ENCODE assay signal across 11 cellular contexts in genomic region chrX:17592117-17592516, GRCh38.
DNase-seq lines count a peak whose midpoint lies in the region; ATAC-seq and TF ChIP-seq lines count a peak whose summit lies in the region.
"Had no signal": no experiment of that assay in that cellular context is flagged by ENCODE, and none has a peak within 500 bp of the region (broad histone marks: within the 10 kb centered on the region; RNA-seq: fewer than 3 reads in every experiment).

No MANE protein-coding gene starts in this region.

- in situ Hi-C loops in gastrocnemius medialis (cut with MboI; ENCODE audit: low sequenced_read_pairs in 4 of 4) = loop anchor here in 2 of 4 donors (25.0 kb wide), 1 partner anchor 355 kb away; no protein-coding TSS in a partner anchor

- no peaks in the 10 kb centered on the region for H3K79me2 ChIP-seq in PC-3 (ENCODE audit: low read length)

- CTCF ChIA-PET in PC-3 (lab: Charles Lee) = interaction anchor here (1.7 kb wide), 1 partner anchor 350 kb away, joined by 5 read pairs; no protein-coding TSS in a partner anchor

- H3K36me3 ChIP-seq in PC-3 (ENCODE audit: low read depth, low read length) (no peaks in the 10 kb centered on the region), gastrocnemius medialis (no peaks in the 10 kb centered on the region)

- H2AFZ ChIP-seq in PC-3 (ENCODE audit: low read length) = no peak overlapping the region

- H3K4me1 ChIP-seq in PC-3 (ENCODE audit: insufficient read depth, low read length) = peaks cover 50% of the 10 kb centered on the region
- peaks cover 0 to 5% of the 10 kb centered on the region in 2 donors for H3K4me1 ChIP-seq in gastrocnemius medialis

- H3K27ac ChIP-seq in PC-3 (ENCODE audit: low read length) = peak overlapping the region; percentile 55
- H3K27ac ChIP-seq in gastrocnemius medialis = peak overlapping the region in 3 of 4 donors; percentile 7 to 62 (median 57)

- H3K4me3 ChIP-seq in PC-3 (ENCODE audit: low read length) = peak overlapping the region; percentile 51; the same call in 1 of the 2 replicates
- H3K4me3 ChIP-seq in fibroblast of mammary gland (ENCODE audit: control insufficient read depth, low read depth, low read length) = no peak overlapping the region
- H3K4me3 ChIP-seq in gastrocnemius medialis = no peak overlapping the region

- no peak for TF ChIP-seq CTCF in PC-3 (conservative IDR thresholded peaks at IDR 0.05; ENCODE audit: low read depth, low read length)
- TF ChIP-seq CTCF in fibroblast of mammary gland (conservative IDR thresholded peaks at IDR 0.05; ENCODE audit: control insufficient read depth, insufficient read depth, low read depth, low read length) = no peak
- TF ChIP-seq CTCF in gastrocnemius medialis (IDR thresholded peaks at IDR 0.05 in 4 of 5, conservative IDR thresholded peaks at IDR 0.05 in 1 of 5) = no peak

- no peaks in the 10 kb centered on the region for H4K20me1 ChIP-seq in PC-3 (ENCODE audit: low read length)

- peak overlapping the region; percentile 82 for H3K4me2 ChIP-seq in PC-3 (ENCODE audit: low read length)

- ATAC-seq in GM19351 (IDR thresholded peaks at IDR 0.05; ENCODE audit: unreplicated experiment) = peak; percentile 11
- no peak for ATAC-seq in PC-3
- ATAC-seq in gastrocnemius medialis = peak; percentile 62 to 77
- ATAC-seq in HG03439 (IDR thresholded peaks at IDR 0.05; ENCODE audit: unreplicated experiment) = no peak
- no peak for ATAC-seq in HG02938 (IDR thresholded peaks at IDR 0.05; ENCODE audit: unreplicated experiment)

- POLR2A ChIA-PET in PC-3 (lab: Charles Lee; ENCODE audit: unreplicated experiment) = no interaction called here

- H3K9me3 ChIP-seq in PC-3 (ENCODE audit: low read length) (no peaks in the 10 kb centered on the region), gastrocnemius medialis (no peaks in the 10 kb centered on the region)

- H3K9me2 ChIP-seq in PC-3 (replicated peaks; ENCODE audit: low read length) = no peaks in the 10 kb centered on the region

- intact Hi-C loops in PC-3 (cut with micrococcal nuclease) = no loop called here
- intact Hi-C loops in gastrocnemius medialis (cut with DNase I; ENCODE audit: low total_unique reads) = loop anchor here (10.0 kb wide), 1 partner anchor 93 kb away; no protein-coding TSS in a partner anchor

- no peaks in the 10 kb centered on the region for H3F3A ChIP-seq in PC-3 (ENCODE audit: low read length, unreplicated experiment)

- H3K9ac ChIP-seq in PC-3 (ENCODE audit: low read length) = peak overlapping the region; percentile 29; the same call in 1 of the 2 replicates

- no peak for TF ChIP-seq POLR2A in gastrocnemius medialis (IDR thresholded peaks at IDR 0.05)

- no TSS peak for BruUV-seq in PC-3 (replicated peaks; lab: Mats Ljungman, UMichigan)

- DNase-seq in PC-3 (peak; percentile 17), fibroblast of mammary gland (ENCODE audit: low read depth) (peak; percentile 53), gastrocnemius medialis (no peak), OCI-M1 (lab: John Stamatoyannopoulos, UW) (no peak), HPDE6-E6E7 (ENCODE audit: extremely low spot score) (no peak)
- DNase-seq: NCI-H1048, occipital lobe, SW 1271 had no signal

- H3K27me3 ChIP-seq in PC-3 (ENCODE audit: low read length) (no peaks in the 10 kb centered on the region), gastrocnemius medialis (no peaks in the 10 kb centered on the region)

Comparison
In these comparisons a context has a peak if more than half of its experiments do, and no peak if none do; other contexts are left out.
1. ATAC-seq: peak in GM19351 (single experiment) and gastrocnemius medialis (2 of 2); none in PC-3 (single experiment), HG03439 (single experiment) and HG02938 (single experiment).
2. DNase-seq: peak in PC-3 (single experiment) and fibroblast of mammary gland (single experiment); none in gastrocnemius medialis (0 of 2), OCI-M1 (single experiment) and HPDE6-E6E7 (single experiment).